In genomic region chr10:61835069-61835908, GRCh38 we compare ENCODE assay signal across 8 cellular contexts.
DNase-seq lines count a peak whose midpoint lies in the region; ATAC-seq and TF ChIP-seq lines count a peak whose summit lies in the region.

No MANE protein-coding gene starts in this region.

- in situ Hi-C loops in transverse colon (cut with MboI; ENCODE audit: low pct_ligation_motif_present in 1 of 4, low pct_unique_long_range_greater_than_20kb in 1 of 4, low sequenced_read_pairs in 3 of 4) = no loop called here

- H3K4me3 ChIP-seq in heart left ventricle (no peak overlapping the region), right atrium auricular region (no peak overlapping the region), WI38 (ENCODE audit: low read depth, low read length) (no peak overlapping the region; the same call in 1 of the 2 replicates), transverse colon (no peak overlapping the region)

- TF ChIP-seq EP300 in transverse colon (IDR thresholded peaks at IDR 0.05; ENCODE audit: low read depth) = no peak

- TF ChIP-seq CTCF in heart left ventricle (IDR thresholded peaks at IDR 0.05) (peak in 8 of 12 donors; percentile 26 to 48 (median 34)), right atrium auricular region (IDR thresholded peaks at IDR 0.05) (peak in 1 of 2 donors; percentile 44), WI38 (IDR thresholded peaks at IDR 0.05; ENCODE audit: low read depth, low read length) (0 out of 2 replicates have a peak, but pooled peaks have one; percentile 19), transverse colon (IDR thresholded peaks at IDR 0.05) (peak; percentile 27 to 67 (median 42))

- H3K36me3 ChIP-seq in heart left ventricle (no peaks in the 10 kb centered on the region), right atrium auricular region (no peaks in the 10 kb centered on the region), transverse colon (no peaks in the 10 kb centered on the region)

- peaks cover 0 to 3% (median 0%) of the 10 kb centered on the region in 12 donors for H3K9me3 ChIP-seq in heart left ventricle
- no peaks in the 10 kb centered on the region for H3K9me3 ChIP-seq in right atrium auricular region
- no peaks in the 10 kb centered on the region for H3K9me3 ChIP-seq in transverse colon

- WGBS in heart left ventricle, 4 donors = 56 to 68% (median 59%) methylated on average over 8 of the region's 8 CpGs
- 22 to 29% methylated on average over 6 to 8 of the region's 8 CpGs for WGBS in transverse colon (ENCODE audit: low coverage in 1 of 2), 2 donors

- H3K4me1 ChIP-seq in heart left ventricle = peaks cover 0 to 28% (median 8%) of the 10 kb centered on the region in 12 donors
- H3K4me1 ChIP-seq in right atrium auricular region = peaks cover 0 to 12% of the 10 kb centered on the region in 2 donors
- H3K4me1 ChIP-seq in transverse colon = peaks cover 14 to 45% (median 36%) of the 10 kb centered on the region in 4 donors

- ATAC-seq in heart left ventricle (peak in 2 of 4 donors; percentile 34 to 71), HG03565 (IDR thresholded peaks at IDR 0.05; ENCODE audit: unreplicated experiment) (no peak), GM18870 (IDR thresholded peaks at IDR 0.05; ENCODE audit: unreplicated experiment) (no peak)

- DNase-seq in heart left ventricle = no peak
- no peak for DNase-seq in right atrium auricular region (ENCODE audit: low spot score)
- peak; percentile 44 for DNase-seq in HK-2 (ENCODE audit: unreplicated experiment)
- peak; percentile 86 for DNase-seq in iris pigment epithelial cell (ENCODE audit: low read depth)
- DNase-seq in transverse colon = peak; percentile 16

- H3K27me3 ChIP-seq in heart left ventricle = no peaks in the 10 kb centered on the region
- H3K27me3 ChIP-seq in right atrium auricular region = no peaks in the 10 kb centered on the region
- no peaks in the 10 kb centered on the region for H3K27me3 ChIP-seq in transverse colon

- TF ChIP-seq POLR2A in heart left ventricle (IDR thresholded peaks at IDR 0.05) = no peak
- no peak for TF ChIP-seq POLR2A in transverse colon (IDR thresholded peaks at IDR 0.05)

- intact Hi-C loops in heart left ventricle (cut with DNase I) (loop anchor here in 3 of 10 donors (10.0 kb wide), 2 partner anchors 70 to 80 kb away; no protein-coding TSS in a partner anchor), transverse colon (cut with DNase I; ENCODE audit: low total_unique reads) (loop anchor here (2.0 kb wide), 1 partner anchor 46 kb away; no protein-coding TSS in a partner anchor)

- H3K27ac ChIP-seq in heart left ventricle (peak overlapping the region in 8 of 12 donors; percentile 12 to 48 (median 25)), right atrium auricular region (peak overlapping the region in 1 of 2 donors; percentile 21), transverse colon (peak overlapping the region; percentile 60 to 76 (median 73))

Comparison
In these comparisons a context has a peak if more than half of its experiments do, and no peak if none do; other contexts are left out.
1. DNase-seq: peak in HK-2 (single experiment), iris pigment epithelial cell (single experiment) and transverse colon (single experiment); none in heart left ventricle (0 of 5) and right atrium auricular region (single experiment).